Comparison of ENCODE assay signal across 27 cellular contexts in genomic region chr16:30665155-30665829, GRCh38. TPM values are rescaled to one million over a fixed set of nuclear protein-coding genes. Genes with fewer than 3 reads are reported as not detected.
DNase-seq lines count a peak whose midpoint lies in the region; ATAC-seq and TF ChIP-seq lines count a peak whose summit lies in the region.
"Had no signal": no experiment of that assay in that cellular context is flagged by ENCODE, and none has a peak within 500 bp of the region (broad histone marks: within the 10 kb centered on the region; RNA-seq: fewer than 3 reads in every experiment).

No MANE protein-coding gene starts in this region.

- no peak for ATAC-seq in CD8-positive, alpha-beta T cell
- ATAC-seq: left ventricle myocardium superior; naive thymus-derived CD8-positive, alpha-beta T cell; Panc1; upper lobe of right lung; WTC11 had no signal

- no peak overlapping the region for H4K8ac ChIP-seq in neuronal stem cell (ENCODE audit: low read depth, low read length)

- H3K27me3 ChIP-seq in CD8-positive, alpha-beta T cell (ENCODE audit: insufficient read depth, low read length) = no peaks in the 10 kb centered on the region
- H3K27me3 ChIP-seq in H7 (ENCODE audit: control insufficient read depth, insufficient read depth, low read length) (peaks cover 55% of the 10 kb centered on the region), neuronal stem cell (ENCODE audit: control insufficient read depth in 3 of 3, insufficient read depth in 3 of 3, low read depth in 1 of 3, low read length in 3 of 3) (no peaks in the 10 kb centered on the region), prostate gland (replicated peaks; ENCODE audit: insufficient read depth) (no peaks in the 10 kb centered on the region)
- H3K27me3 ChIP-seq: upper lobe of right lung had no signal

- no peak overlapping the region for H2AFZ ChIP-seq in neuronal stem cell (ENCODE audit: low read length)

- peaks cover 34% of the 10 kb centered on the region for H3K4me1 ChIP-seq in CD8-positive, alpha-beta T cell (ENCODE audit: insufficient read depth, low read length)
- H3K4me1 ChIP-seq in neuronal stem cell (ENCODE audit: control insufficient read depth in 2 of 2, insufficient read depth in 1 of 2, low read depth in 1 of 2, low read length in 2 of 2) (peaks cover 3 to 13% of the 10 kb centered on the region in 2 donors), prostate gland (replicated peaks) (peaks cover 16% of the 10 kb centered on the region)

- no peaks in the 10 kb centered on the region for H3K9me3 ChIP-seq in CD8-positive, alpha-beta T cell (ENCODE audit: low read length)
- H3K9me3 ChIP-seq in neuronal stem cell (replicated peaks in 1 of 2; ENCODE audit: control insufficient read depth in 2 of 2, insufficient read depth in 1 of 2, low read depth in 1 of 2, low read length in 2 of 2) (no peaks in the 10 kb centered on the region), prostate gland (no peaks in the 10 kb centered on the region)
- H3K9me3 ChIP-seq: upper lobe of right lung had no signal

- H3K4ac ChIP-seq in neuronal stem cell (ENCODE audit: low read length) = no peak overlapping the region

- H3K27me3 Mint-ChIP-seq in CD8-positive, alpha-beta T cell (ENCODE audit: low read depth) = no peaks in the 10 kb centered on the region
- no peaks in the 10 kb centered on the region for H3K27me3 Mint-ChIP-seq in activated naive CD8-positive, alpha-beta T cell treated with anti-CD3 and anti-CD28 coated beads for 36 hours
- H3K27me3 Mint-ChIP-seq: naive thymus-derived CD8-positive, alpha-beta T cell had no signal

- intact Hi-C loops in CD8-positive, alpha-beta T cell (cut with DNase I, micrococcal nuclease) = loop anchor here in 1 of 2 experiments (1.0 kb wide), 1 partner anchor 28 kb away; no protein-coding TSS in a partner anchor
- intact Hi-C loops in prostate gland (cut with DNase I) = no loop called here

- H3K18ac ChIP-seq in neuronal stem cell (ENCODE audit: low read length) = no peak overlapping the region

- H3K4me2 ChIP-seq in neuronal stem cell (ENCODE audit: insufficient read depth, low read length, poor library complexity, severe bottlenecking) = no peak overlapping the region
- H3K4me2 ChIP-seq: smooth muscle cell had no signal

- no peak overlapping the region for H2BK120ac ChIP-seq in neuronal stem cell (ENCODE audit: low read depth, low read length)

- CTCF ChIA-PET in CD8-positive, alpha-beta T cell (lab: Charles Lee) = interaction anchor here (2.6 kb wide), 1 partner anchor 29 kb away, joined by 11 read pairs; no protein-coding TSS in a partner anchor

- no peak overlapping the region for H3K9ac ChIP-seq in neuronal stem cell (ENCODE audit: low read depth, low read length, poor library complexity)

- H2AK5ac ChIP-seq in neuronal stem cell (ENCODE audit: low read depth, low read length) = no peak overlapping the region

- no peak overlapping the region for H3K27ac ChIP-seq in CD8-positive, alpha-beta T cell (ENCODE audit: low read depth, low read length)
- H3K27ac ChIP-seq in neuronal stem cell (replicated peaks; ENCODE audit: low read length) = no peak overlapping the region
- H3K27ac ChIP-seq in prostate gland = no peak overlapping the region
- H3K27ac ChIP-seq: HL-60, upper lobe of right lung had no signal

- POLR2A ChIA-PET in CD8-positive, alpha-beta T cell (lab: Charles Lee) = interaction anchor here (0.8 to 1.1 kb wide), 3 partner anchors 11 to 32 kb away, joined by 3 to 5 read pairs (median 3); no protein-coding TSS in a partner anchor

- peaks cover 36% of the 10 kb centered on the region for H3K4me1 Mint-ChIP-seq in CD8-positive, alpha-beta T cell (ENCODE audit: low read depth)
- H3K4me1 Mint-ChIP-seq in activated naive CD8-positive, alpha-beta T cell treated with anti-CD3 and anti-CD28 coated beads for 36 hours = peaks cover 36% of the 10 kb centered on the region

- H2BK15ac ChIP-seq in neuronal stem cell (ENCODE audit: low read length) = no peak overlapping the region

- no peak for TF ChIP-seq POLR2A in prostate gland (IDR thresholded peaks at IDR 0.05)

- DNase-seq in CD8-positive, alpha-beta T cell = no peak
- DNase-seq in H7 = peak; percentile 58
- DNase-seq in activated naive CD8-positive, alpha-beta T cell treated with anti-CD3 and anti-CD28 coated beads for 36 hours = no peak
- no peak for DNase-seq in neuronal stem cell (ENCODE audit: low spot score)
- DNase-seq in pons (ENCODE audit: low spot score) = no peak
- no peak for DNase-seq in prostate gland (ENCODE audit: low spot score)
- no peak for DNase-seq in NCI-H187 (lab: John Stamatoyannopoulos, UW)
- DNase-seq: activated CD8-positive, alpha-beta memory T cell treated with anti-CD3 and anti-CD28 coated beads for 24 hours; activated gamma-delta T cell treated with Interleukin-2 at 50 U/mL for 16 hours; amygdala; effector CD4-positive, alpha-beta T cell; islet precursor cell; left ventricle myocardium superior; naive thymus-derived CD8-positive, alpha-beta T cell; NCI-H1092 treated with DMSO at 0.1 percent for 48 hours; NCI-H2029 treated with DMSO at 0.1 percent for 48 hours; NCI-H2227 treated with DMSO at 0.1 percent for 48 hours; NCI-H69; SHP77 treated with DMSO at 0.1 percent for 48 hours; stimulated activated CD4-positive, alpha-beta T cell treated with anti-CD3 and anti-CD28 coated beads, Interleukin-1b, Interleukin-23, amount 100 ng/mL, for 48 hours; stimulated activated CD8-positive, alpha-beta memory T cell treated with anti-CD3 and anti-CD28 coated beads, Interleukin-4, amount 100 ng/mL, for 48 hours; T1000; upper lobe of right lung had no signal

- no peak overlapping the region for H4K91ac ChIP-seq in neuronal stem cell (ENCODE audit: low read depth, low read length, poor library complexity)

- H3K79me1 ChIP-seq in neuronal stem cell (ENCODE audit: low read depth, low read length) = peaks cover 7% of the 10 kb centered on the region

- H3K36me3 ChIP-seq in CD8-positive, alpha-beta T cell (ENCODE audit: insufficient read depth, low read length) = peaks cover 81% of the 10 kb centered on the region
- H3K36me3 ChIP-seq in H7 (replicated peaks; ENCODE audit: control insufficient read depth, insufficient read depth, low read length) (peaks cover 4% of the 10 kb centered on the region), neuronal stem cell (replicated peaks in 1 of 2; ENCODE audit: control insufficient read depth in 2 of 2, insufficient read depth in 2 of 2, low read length in 2 of 2) (peaks cover 66 to 94% of the 10 kb centered on the region in 2 donors), prostate gland (peaks cover 15 to 51% of the 10 kb centered on the region in 2 donors)

- H3K14ac ChIP-seq in neuronal stem cell (ENCODE audit: low read length) = no peak overlapping the region

- no peaks in the 10 kb centered on the region for H3K9me3 Mint-ChIP-seq in CD8-positive, alpha-beta T cell
- no peaks in the 10 kb centered on the region for H3K9me3 Mint-ChIP-seq in activated naive CD8-positive, alpha-beta T cell treated with anti-CD3 and anti-CD28 coated beads for 36 hours
- H3K9me3 Mint-ChIP-seq: naive thymus-derived CD8-positive, alpha-beta T cell; WTC11 had no signal

- no peak overlapping the region for H3K4me3 Mint-ChIP-seq in CD8-positive, alpha-beta T cell
- H3K4me3 Mint-ChIP-seq in activated naive CD8-positive, alpha-beta T cell treated with anti-CD3 and anti-CD28 coated beads for 36 hours = no peak overlapping the region
- H3K4me3 Mint-ChIP-seq: WTC11 had no signal

- no peak overlapping the region for H2BK12ac ChIP-seq in neuronal stem cell (ENCODE audit: low read length)

- no peak for TF ChIP-seq CTCF in CD8-positive, alpha-beta T cell (IDR thresholded peaks at IDR 0.05)
- TF ChIP-seq CTCF in prostate gland (IDR thresholded peaks at IDR 0.05) = no peak

- WGBS in neuronal stem cell (ENCODE audit: extremely low coverage in 2 of 2, insufficient read length in 2 of 2, insufficient replicate concordance in 1 of 2), 2 donors = no CpG with 5 or more reads among the region's 22 CpGs
- WGBS in prostate gland = 80% methylated on average over 22 of the region's 22 CpGs

- H3K36me3 Mint-ChIP-seq in CD8-positive, alpha-beta T cell = peaks cover 79% of the 10 kb centered on the region
- H3K36me3 Mint-ChIP-seq in activated naive CD8-positive, alpha-beta T cell treated with anti-CD3 and anti-CD28 coated beads for 36 hours = peaks cover 57% of the 10 kb centered on the region

- H2BK5ac ChIP-seq in neuronal stem cell (ENCODE audit: low read length) = no peak overlapping the region

- H3K23ac ChIP-seq in neuronal stem cell (ENCODE audit: low read depth, low read length, poor library complexity) = peak overlapping the region; percentile 75

- peak overlapping the region; percentile 41 for H3K27ac Mint-ChIP-seq in CD8-positive, alpha-beta T cell
- H3K27ac Mint-ChIP-seq in activated naive CD8-positive, alpha-beta T cell treated with anti-CD3 and anti-CD28 coated beads for 36 hours = peak overlapping the region; percentile 51
- H3K27ac Mint-ChIP-seq: WTC11 had no signal

- no peak overlapping the region for H3K4me3 ChIP-seq in CD8-positive, alpha-beta T cell (ENCODE audit: low read depth, low read length)
- H3K4me3 ChIP-seq in H7 (ENCODE audit: insufficient read depth, low read depth, low read length) = no peak overlapping the region
- no peak overlapping the region for H3K4me3 ChIP-seq in neuronal stem cell (ENCODE audit: low read length in 2 of 2)
- H3K4me3 ChIP-seq in prostate gland = no peak overlapping the region
- H3K4me3 ChIP-seq: smooth muscle cell, upper lobe of right lung had no signal

RNA-seq across cellular contexts. Expression of gene FBRS, which starts 7.1 kb away (rescaled TPM):
- total RNA-seq in CD8-positive, alpha-beta T cell = 100 to 1,000 TPM; 222 to 224 TPM
- total RNA-seq in H7 (2014; rRNA removed; shearing (Covaris generic)) = 11.5 and 13.4 TPM in 2 replicates
- total RNA-seq in activated naive CD8-positive, alpha-beta T cell treated with anti-CD3 and anti-CD28 coated beads for 36 hours = 10 to 100 TPM; 92.8 to 94.5 TPM
- 30.9 TPM for polyA plus RNA-seq in neuronal stem cell (2013, experiment 1 of 2)
- polyA plus RNA-seq in neuronal stem cell (2013, experiment 2 of 2) = 31.8 TPM
- 100 to 1,000 TPM in 1 of 2 donors, 10 to 100 TPM in 1; 49.0 to 106 TPM for total RNA-seq in prostate gland

RNA-seq across cellular contexts. Expression of gene PRR14, which starts 14.5 kb away (rescaled TPM):
- 10 to 100 TPM; 48.4 to 51.0 TPM for total RNA-seq in CD8-positive, alpha-beta T cell
- total RNA-seq in H7 (2014; rRNA removed; shearing (Covaris generic)) = 4.7 and 4.8 TPM in 2 replicates
- 10 to 100 TPM; 90.1 to 93.3 TPM for total RNA-seq in activated naive CD8-positive, alpha-beta T cell treated with anti-CD3 and anti-CD28 coated beads for 36 hours
- 52.4 TPM for polyA plus RNA-seq in neuronal stem cell (2013, experiment 1 of 2)
- 55.2 TPM for polyA plus RNA-seq in neuronal stem cell (2013, experiment 2 of 2)
- total RNA-seq in prostate gland = 10 to 100 TPM; 37.5 to 66.7 TPM

RNA-seq across cellular contexts. Expression of gene SRCAP, which starts 33.7 kb away (rescaled TPM):
- 10 to 100 TPM; 70.1 to 85.6 TPM for total RNA-seq in CD8-positive, alpha-beta T cell
- 7.4 and 12.1 TPM in 2 replicates for total RNA-seq in H7 (2014; rRNA removed; shearing (Covaris generic))
- 10 to 100 TPM; 66.1 to 72.6 TPM for total RNA-seq in activated naive CD8-positive, alpha-beta T cell treated with anti-CD3 and anti-CD28 coated beads for 36 hours
- polyA plus RNA-seq in neuronal stem cell (2013, experiment 1 of 2) = 15.9 TPM
- polyA plus RNA-seq in neuronal stem cell (2013, experiment 2 of 2) = 17.9 TPM
- 10 to 100 TPM; 42.8 to 79.0 TPM for total RNA-seq in prostate gland

RNA-seq across cellular contexts. Expression of gene ZNF689, which starts 55.1 kb away (rescaled TPM):
- total RNA-seq in CD8-positive, alpha-beta T cell = 10 to 100 TPM; 15.6 to 17.5 TPM
- 17.3 and 18.7 TPM in 2 replicates for total RNA-seq in H7 (2014; rRNA removed; shearing (Covaris generic))
- 10 to 100 TPM; 14.8 to 15.5 TPM for total RNA-seq in activated naive CD8-positive, alpha-beta T cell treated with anti-CD3 and anti-CD28 coated beads for 36 hours
- polyA plus RNA-seq in neuronal stem cell (2013, experiment 1 of 2) = 17.0 TPM
- 18.5 TPM for polyA plus RNA-seq in neuronal stem cell (2013, experiment 2 of 2)
- total RNA-seq in prostate gland = 10 to 100 TPM; 13.4 to 17.8 TPM
